In the genomic region with DNA sequence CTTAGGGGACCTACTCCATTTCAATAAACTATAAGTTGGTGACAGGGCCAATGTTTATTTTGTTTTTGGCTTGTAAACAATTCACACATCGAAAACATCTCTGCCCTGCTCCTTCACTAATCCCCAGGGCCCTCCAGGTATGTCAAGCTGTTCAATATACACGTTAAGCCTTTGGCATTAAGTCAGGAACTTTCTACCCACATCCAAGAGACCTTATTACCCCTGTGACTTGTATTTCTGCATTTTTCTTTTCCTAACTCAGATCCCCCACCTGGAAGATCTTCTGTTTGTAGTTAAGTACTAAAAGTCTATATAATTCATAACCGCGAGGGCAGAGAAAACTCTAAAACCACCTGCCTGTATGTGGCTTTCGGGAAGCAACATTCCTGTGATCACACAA, we compare ENCODE assay signal across 1 cellular context.
TF ChIP-seq lines count a peak whose summit lies in the region.

No MANE protein-coding gene starts in this region.

TF ChIP-seq in GM23338, 12 proteins besides CTCF, POLR2A, EP300 and RAD21 (continued from another document):
- TF ChIP-seq, protein P1, sequence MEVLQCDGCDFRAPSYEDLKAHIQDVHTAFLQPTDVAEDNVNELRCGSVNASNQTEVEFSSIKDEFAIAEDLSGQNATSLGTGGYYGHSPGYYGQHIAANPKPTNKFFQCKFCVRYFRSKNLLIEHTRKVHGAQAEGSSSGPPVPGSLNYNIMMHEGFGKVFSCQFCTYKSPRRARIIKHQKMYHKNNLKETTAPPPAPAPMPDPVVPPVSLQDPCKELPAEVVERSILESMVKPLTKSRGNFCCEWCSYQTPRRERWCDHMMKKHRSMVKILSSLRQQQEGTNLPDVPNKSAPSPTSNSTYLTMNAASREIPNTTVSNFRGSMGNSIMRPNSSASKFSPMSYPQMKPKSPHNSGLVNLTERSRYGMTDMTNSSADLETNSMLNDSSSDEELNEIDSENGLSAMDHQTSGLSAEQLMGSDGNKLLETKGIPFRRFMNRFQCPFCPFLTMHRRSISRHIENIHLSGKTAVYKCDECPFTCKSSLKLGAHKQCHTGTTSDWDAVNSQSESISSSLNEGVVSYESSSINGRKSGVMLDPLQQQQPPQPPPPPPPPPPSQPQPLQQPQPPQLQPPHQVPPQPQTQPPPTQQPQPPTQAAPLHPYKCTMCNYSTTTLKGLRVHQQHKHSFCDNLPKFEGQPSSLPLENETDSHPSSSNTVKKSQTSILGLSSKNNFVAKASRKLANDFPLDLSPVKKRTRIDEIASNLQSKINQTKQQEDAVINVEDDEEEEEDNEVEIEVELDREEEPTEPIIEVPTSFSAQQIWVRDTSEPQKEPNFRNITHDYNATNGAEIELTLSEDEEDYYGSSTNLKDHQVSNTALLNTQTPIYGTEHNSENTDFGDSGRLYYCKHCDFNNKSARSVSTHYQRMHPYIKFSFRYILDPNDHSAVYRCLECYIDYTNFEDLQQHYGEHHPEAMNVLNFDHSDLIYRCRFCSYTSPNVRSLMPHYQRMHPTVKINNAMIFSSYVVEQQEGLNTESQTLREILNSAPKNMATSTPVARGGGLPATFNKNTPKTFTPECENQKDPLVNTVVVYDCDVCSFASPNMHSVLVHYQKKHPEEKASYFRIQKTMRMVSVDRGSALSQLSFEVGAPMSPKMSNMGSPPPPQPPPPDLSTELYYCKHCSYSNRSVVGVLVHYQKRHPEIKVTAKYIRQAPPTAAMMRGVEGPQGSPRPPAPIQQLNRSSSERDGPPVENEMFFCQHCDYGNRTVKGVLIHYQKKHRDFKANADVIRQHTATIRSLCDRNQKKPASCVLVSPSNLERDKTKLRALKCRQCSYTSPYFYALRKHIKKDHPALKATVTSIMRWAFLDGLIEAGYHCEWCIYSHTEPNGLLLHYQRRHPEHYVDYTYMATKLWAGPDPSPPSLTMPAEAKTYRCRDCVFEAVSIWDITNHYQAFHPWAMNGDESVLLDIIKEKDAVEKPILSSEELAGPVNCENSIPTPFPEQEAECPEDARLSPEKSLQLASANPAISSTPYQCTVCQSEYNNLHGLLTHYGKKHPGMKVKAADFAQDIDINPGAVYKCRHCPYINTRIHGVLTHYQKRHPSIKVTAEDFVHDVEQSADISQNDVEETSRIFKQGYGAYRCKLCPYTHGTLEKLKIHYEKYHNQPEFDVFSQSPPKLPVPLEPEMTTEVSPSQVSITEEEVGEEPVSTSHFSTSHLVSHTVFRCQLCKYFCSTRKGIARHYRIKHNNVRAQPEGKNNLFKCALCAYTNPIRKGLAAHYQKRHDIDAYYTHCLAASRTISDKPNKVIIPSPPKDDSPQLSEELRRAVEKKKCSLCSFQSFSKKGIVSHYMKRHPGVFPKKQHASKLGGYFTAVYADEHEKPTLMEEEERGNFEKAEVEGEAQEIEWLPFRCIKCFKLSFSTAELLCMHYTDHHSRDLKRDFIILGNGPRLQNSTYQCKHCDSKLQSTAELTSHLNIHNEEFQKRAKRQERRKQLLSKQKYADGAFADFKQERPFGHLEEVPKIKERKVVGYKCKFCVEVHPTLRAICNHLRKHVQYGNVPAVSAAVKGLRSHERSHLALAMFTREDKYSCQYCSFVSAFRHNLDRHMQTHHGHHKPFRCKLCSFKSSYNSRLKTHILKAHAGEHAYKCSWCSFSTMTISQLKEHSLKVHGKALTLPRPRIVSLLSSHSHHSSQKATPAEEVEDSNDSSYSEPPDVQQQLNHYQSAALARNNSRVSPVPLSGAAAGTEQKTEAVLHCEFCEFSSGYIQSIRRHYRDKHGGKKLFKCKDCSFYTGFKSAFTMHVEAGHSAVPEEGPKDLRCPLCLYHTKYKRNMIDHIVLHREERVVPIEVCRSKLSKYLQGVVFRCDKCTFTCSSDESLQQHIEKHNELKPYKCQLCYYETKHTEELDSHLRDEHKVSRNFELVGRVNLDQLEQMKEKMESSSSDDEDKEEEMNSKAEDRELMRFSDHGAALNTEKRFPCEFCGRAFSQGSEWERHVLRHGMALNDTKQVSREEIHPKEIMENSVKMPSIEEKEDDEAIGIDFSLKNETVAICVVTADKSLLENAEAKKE (CRISPR knock-in tag; IDR thresholded peaks at IDR 0.05): no peak
- no peak for TF ChIP-seq POLR2AphosphoS5 (IDR thresholded peaks at IDR 0.05; ENCODE audit: low read depth)
- no peak for TF ChIP-seq ZNF114 (CRISPR knock-in tag; IDR thresholded peaks at IDR 0.05)
